21 cellular contexts compared by ENCODE assay signal in the genomic region with DNA sequence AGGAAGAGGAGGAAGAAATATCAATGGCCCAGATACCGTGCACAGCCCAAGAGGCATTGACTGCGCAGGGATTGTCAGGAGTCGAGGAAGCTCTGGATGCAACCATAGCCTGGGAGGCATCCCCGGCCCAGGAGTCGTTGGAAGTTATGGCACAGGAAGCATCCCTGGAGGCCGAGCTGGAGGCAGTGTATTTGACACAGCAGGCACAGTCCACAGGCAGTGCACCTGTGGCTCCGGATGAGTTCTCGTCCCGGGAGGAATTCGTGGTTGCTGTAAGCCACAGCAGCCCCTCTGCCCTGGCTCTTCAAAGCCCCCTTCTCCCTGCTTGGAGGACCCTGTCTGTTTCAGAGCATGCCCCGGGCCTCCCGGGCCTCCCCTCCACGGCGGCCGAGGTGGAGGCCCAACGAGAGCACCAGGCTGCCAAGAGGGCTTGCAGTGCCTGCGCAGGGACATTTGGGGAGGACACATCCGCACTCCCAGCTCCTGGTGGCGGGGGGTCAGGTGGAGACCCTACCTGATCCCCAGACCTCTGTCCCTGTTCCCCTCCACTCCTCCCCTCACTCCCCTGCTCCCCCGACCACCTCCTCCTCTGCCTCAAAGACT. TPM values are rescaled to one million over a fixed set of nuclear protein-coding genes. Genes with fewer than 3 reads are reported as not detected.
DNase-seq lines count a peak whose midpoint lies in the region; ATAC-seq, FAIRE-seq and TF ChIP-seq lines count a peak whose summit lies in the region.
"Had no signal": no experiment of that assay in that cellular context is flagged by ENCODE, and none has a peak within 500 bp of the region (broad histone marks: within the 10 kb centered on the region; RNA-seq: fewer than 3 reads in every experiment).

No MANE protein-coding gene starts in this region.

- peak overlapping the region; percentile 52 for H3K27ac ChIP-seq in BLaER1
- no peak overlapping the region for H3K27ac ChIP-seq in kidney (ENCODE audit: low read depth in 2 of 2, low read length in 2 of 2)
- H3K27ac ChIP-seq: HL-60 had no signal

- TF ChIP-seq CTCF in NB4 (IDR thresholded peaks at IDR 0.05; ENCODE audit: low read depth, low read length): no peak
- TF ChIP-seq CTCF in kidney (IDR thresholded peaks at IDR 0.05; ENCODE audit: borderline replicate concordance, extremely low read depth, insufficient read depth): no peak

- H3K9me3 ChIP-seq in BLaER1 (no peaks in the 10 kb centered on the region), kidney (ENCODE audit: control insufficient read depth in 1 of 2, low read length in 2 of 2) (no peaks in the 10 kb centered on the region)

- intact Hi-C loops in kidney (cut with DNase I): no loop called here

- H3K9ac ChIP-seq in BLaER1 (peak overlapping the region; percentile 52; the same call in 1 of the 2 replicates), kidney (ENCODE audit: low read length in 2 of 2) (no peak overlapping the region)

- H3K4me2 ChIP-seq in BLaER1: peak overlapping the region; percentile 41

- no peak for TF ChIP-seq POLR2A in NB4 (IDR thresholded peaks at IDR 0.05; ENCODE audit: extremely low read depth, insufficient read length)

- DNase-seq in D341Med (ENCODE audit: low spot score): peak; percentile 22
- DNase-seq in NB4 (ENCODE audit: low read depth): peak; percentile 11
- DNase-seq in kidney: peak; percentile 66
- DNase-seq in foreskin melanocyte: no peak
- no peak for DNase-seq in NAMALWA (ENCODE audit: low spot score)
- DNase-seq: HCEC 1CT, NCI-H1105, NCI-H1436 treated with DMSO at 0.1 percent for 48 hours, NCI-H187 treated with DMSO at 0.1 percent for 48 hours, NCI-H524 treated with DMSO at 0.1 percent for 48 hours, NCI-H774, PC-3, SHP77 treated with DMSO at 0.1 percent for 48 hours, SW 1271 had no signal

- H3K4me1 ChIP-seq in BLaER1: peaks cover 12% of the 10 kb centered on the region
- no peaks in the 10 kb centered on the region for H3K4me1 ChIP-seq in kidney (ENCODE audit: control insufficient read depth in 1 of 2, insufficient read depth in 1 of 2, low read depth in 1 of 2, low read length in 2 of 2)

- peaks cover 70% of the 10 kb centered on the region for H3K36me3 ChIP-seq in BLaER1
- H3K36me3 ChIP-seq in kidney (ENCODE audit: control insufficient read depth in 1 of 2, insufficient read depth in 2 of 2, low read length in 2 of 2): no peaks in the 10 kb centered on the region

- no peaks in the 10 kb centered on the region for H4K20me1 ChIP-seq in BLaER1

- H3K27me3 ChIP-seq in BLaER1: no peaks in the 10 kb centered on the region

- H3K4me3 ChIP-seq in BLaER1: no peak overlapping the region
- no peak overlapping the region for H3K4me3 ChIP-seq in NB4 (ENCODE audit: low read depth, low read length)
- no peak overlapping the region for H3K4me3 ChIP-seq in kidney (ENCODE audit: low read length in 2 of 2)

- ATAC-seq in HG02798 (IDR thresholded peaks at IDR 0.05; ENCODE audit: poor library complexity, unreplicated experiment): no peak
- ATAC-seq in HG03095 (IDR thresholded peaks at IDR 0.05; ENCODE audit: unreplicated experiment): no peak
- ATAC-seq: PC-3 had no signal

- FAIRE-seq in kidney (lab: Jason Lieb, UNC): no peak
- FAIRE-seq: D721Med, GM18507 had no signal

RNA-seq across cellular contexts. Expression of a gene that starts 36.0 kb away (rescaled TPM):
- total RNA-seq in kidney: 60.8 TPM
- polyA plus RNA-seq in kidney (ENCODE audit: insufficient read depth, low read depth, low replicate concordance): 79.4 TPM

RNA-seq across cellular contexts. Expression of a gene that starts 46.9 kb away (rescaled TPM):
- 17.5 TPM for total RNA-seq in kidney
- polyA plus RNA-seq in kidney (ENCODE audit: insufficient read depth, low read depth, low replicate concordance): 4.5 TPM

RNA-seq across cellular contexts. Expression of a gene that starts 50.0 kb away (rescaled TPM):
- total RNA-seq in kidney: 0.69 TPM
- 0.84 TPM for polyA plus RNA-seq in kidney (ENCODE audit: insufficient read depth, low read depth, low replicate concordance)
- total RNA-seq: RPMI7951 had no signal

Comparison
In these comparisons a context has a peak if more than half of its experiments do, and no peak if none do; other contexts are left out.
1. DNase-seq: peak in D341Med (single experiment), NB4 (single experiment) and kidney (single experiment); none in foreskin melanocyte (single experiment) and NAMALWA (single experiment).